In genomic region chr16:56101480-56101879, GRCh38 we compare ENCODE assay signal across 18 cellular contexts.
A peak's percentile ranks its signal among the peaks of the same experiment; 100 is the strongest.
DNase-seq lines count a peak whose midpoint lies in the region; ATAC-seq and TF ChIP-seq lines count a peak whose summit lies in the region.
"Had no signal": no experiment of that assay in that cellular context is flagged by ENCODE, and none has a peak within 500 bp of the region (broad histone marks: within the 10 kb centered on the region; RNA-seq: fewer than 3 reads in every experiment).

No MANE protein-coding gene starts in this region.

- TF ChIP-seq CTCF in heart right ventricle (IDR thresholded peaks at IDR 0.05) (no peak), dorsolateral prefrontal cortex (IDR thresholded peaks at IDR 0.05 in 54 of 56, conservative IDR thresholded peaks at IDR 0.05 in 2 of 56; ENCODE audit: low read depth in 1 of 56, partially characterized antibody in 56 of 56) (no peak)

- H3K4me3 ChIP-seq in heart right ventricle (peak overlapping the region in 3 of 10 donors; percentile 43 to 51 (median 49)), dorsolateral prefrontal cortex (peak overlapping the region in 8 of 59 donors; percentile 27 to 67 (median 55)), muscle layer of duodenum (ENCODE audit: low read depth in 1 of 2, low read length in 2 of 2) (no peak overlapping the region), MG63 (no peak overlapping the region)

- H3K36me3 ChIP-seq in heart right ventricle (no peaks in the 10 kb centered on the region), muscle layer of duodenum (ENCODE audit: control insufficient read depth in 1 of 2, insufficient read depth in 2 of 2, low read length in 2 of 2) (no peaks in the 10 kb centered on the region), MG63 (no peaks in the 10 kb centered on the region)

- H3K27me3 ChIP-seq in heart right ventricle (no peaks in the 10 kb centered on the region), dorsolateral prefrontal cortex (no peaks in the 10 kb centered on the region), muscle layer of duodenum (ENCODE audit: low read depth, low read length) (no peaks in the 10 kb centered on the region), MG63 (peaks cover 6% of the 10 kb centered on the region; the same call in 1 of the 2 replicates)

- ATAC-seq in heart right ventricle (no peak), Right ventricle myocardium inferior (no peak)
- ATAC-seq: HepG2, Panc1 had no signal

- 58 to 66% methylated on average over 5 of the region's 5 CpGs for WGBS in heart right ventricle, 2 donors

- intact Hi-C loops in heart right ventricle (cut with DNase I) (loop anchor here in 2 of 10 donors (10.0 kb wide), 2 partner anchors 93 to 173 kb away; partner anchors contain the start of gene GNAO1 (in 1 of the 2)), Right ventricle myocardium inferior (cut with DNase I) (loop anchor here (5.0 to 10.0 kb wide), 4 partner anchors 63 to 213 kb away; partner anchors contain the start of gene GNAO1), dorsolateral prefrontal cortex (cut with DNase I) (loop anchor here in 1 of 2 donors (5.0 to 10.0 kb wide), 2 partner anchors 159 to 213 kb away; no protein-coding TSS in a partner anchor)

- H3K4me1 ChIP-seq in heart right ventricle (peaks cover 3 to 17% (median 5%) of the 10 kb centered on the region in 9 donors), muscle layer of duodenum (ENCODE audit: control insufficient read depth in 1 of 2, insufficient read depth in 2 of 2, low read length in 2 of 2) (peaks cover 0 to 12% of the 10 kb centered on the region in 2 donors)

- H3K27ac ChIP-seq in heart right ventricle (peak overlapping the region in 8 of 10 donors; percentile 63 to 81 (median 76)), dorsolateral prefrontal cortex (peak overlapping the region in 34 of 59 donors; percentile 5 to 87 (median 76)), muscle layer of duodenum (ENCODE audit: low read length) (peak overlapping the region; percentile 74), substantia nigra (ENCODE audit: low read depth, low read length, poor library complexity, severe bottlenecking) (peak overlapping the region; percentile 64)
- H3K27ac ChIP-seq: KMS-11 had no signal

- no peaks in the 10 kb centered on the region for H3K9me3 ChIP-seq in heart right ventricle
- no peaks in the 10 kb centered on the region for H3K9me3 ChIP-seq in muscle layer of duodenum (ENCODE audit: control insufficient read depth in 1 of 2, low read length in 2 of 2)
- no peaks in the 10 kb centered on the region for H3K9me3 ChIP-seq in MG63

- no peak for DNase-seq in heart right ventricle
- DNase-seq in Right ventricle myocardium inferior (ENCODE audit: missing footprints): no peak
- no peak for DNase-seq in dorsolateral prefrontal cortex
- DNase-seq in substantia nigra (lab: John Stamatoyannopoulos, UW): no peak
- no peak for DNase-seq in MG63
- no peak for DNase-seq in hepatic stellate cell (ENCODE audit: low spot score)
- no peak for DNase-seq in 8988T
- DNase-seq: CD4-positive, alpha-beta T cell; GF-D8; GOT3; HFFc6; NCI-H2029; NCI-H510A; SHP77 treated with DMSO at 0.1 percent for 48 hours had no signal
